Comparison of ENCODE assay signal across 8 cellular contexts in genomic region chr16:53435066-53435688, GRCh38. TPM values are rescaled to one million over a fixed set of nuclear protein-coding genes. Genes with fewer than 3 reads are reported as not detected.
A peak's percentile ranks its signal among the peaks of the same experiment; 100 is the strongest.
DNase-seq lines count a peak whose midpoint lies in the region; ATAC-seq and TF ChIP-seq lines count a peak whose summit lies in the region.

No MANE protein-coding gene starts in this region.

- no peaks in the 10 kb centered on the region for H3K9me2 ChIP-seq in GM23338 (ENCODE audit: insufficient read depth)

- TF ChIP-seq CTCF in GM23338 (conservative IDR thresholded peaks at IDR 0.05; ENCODE audit: low read depth in 2 of 2) (no peak), gastroesophageal sphincter (IDR thresholded peaks at IDR 0.05) (no peak), testis (IDR thresholded peaks at IDR 0.05) (no peak)

- H3K4me1 ChIP-seq in GM23338 (ENCODE audit: insufficient read depth) (peaks cover 11% of the 10 kb centered on the region), gastroesophageal sphincter (peaks cover 0 to 28% (median 0%) of the 10 kb centered on the region in 3 donors), testis (peaks cover 4% of the 10 kb centered on the region)

- H3K36me3 ChIP-seq in GM23338 (ENCODE audit: insufficient read depth) = no peaks in the 10 kb centered on the region
- H3K36me3 ChIP-seq in gastroesophageal sphincter = peaks cover 0 to 7% of the 10 kb centered on the region in 2 donors
- H3K36me3 ChIP-seq in testis (ENCODE audit: low read depth, missing control alignments) = no peaks in the 10 kb centered on the region

- peak; percentile 88 for DNase-seq in ELR (ENCODE audit: low read depth)
- peak; percentile 77 for DNase-seq in GM23338 (ENCODE audit: low spot score)
- DNase-seq in Kasumi-1 (lab: John Stamatoyannopoulos, UW) = peak; percentile 82 to 90
- peak; percentile 65 to 87 for DNase-seq in SHP77 (lab: John Stamatoyannopoulos, UW)
- peak; percentile 60 for DNase-seq in activated naive CD4-positive, alpha-beta T cell treated with Interleukin-2 at 50 U/mL for 16 hours
- peak; percentile 59 for DNase-seq in non-pigmented ciliary epithelial cell (ENCODE audit: low read depth)
- DNase-seq in testis = peak; percentile 94

- intact Hi-C loops in testis (cut with DNase I; ENCODE audit: low total_unique reads) = no loop called here

- H3K27ac Mint-ChIP-seq in GM23338 = peak overlapping the region; percentile 96

- WGBS in gastroesophageal sphincter (ENCODE audit: low coverage in 1 of 2), 2 donors = 0% methylated on average over 6 to 13 of the region's 28 CpGs
- WGBS in testis, 2 donors = 0 to 1% methylated on average over 15 to 28 of the region's 28 CpGs

- no peaks in the 10 kb centered on the region for H3K9me3 ChIP-seq in gastroesophageal sphincter
- H3K9me3 ChIP-seq in testis = no peaks in the 10 kb centered on the region

- peaks cover 11% of the 10 kb centered on the region for H4K20me1 ChIP-seq in GM23338 (replicated peaks; ENCODE audit: insufficient read depth)

- H3K27me3 Mint-ChIP-seq in GM23338 (ENCODE audit: insufficient read depth, low read depth, poor library complexity) = peaks cover 5% of the 10 kb centered on the region

- peaks cover 8% of the 10 kb centered on the region for H3K9me3 Mint-ChIP-seq in GM23338

- peak overlapping the region; percentile 91 for H3K4me2 ChIP-seq in GM23338

- no peaks in the 10 kb centered on the region for H3K27me3 ChIP-seq in GM23338 (ENCODE audit: insufficient read depth)
- no peaks in the 10 kb centered on the region for H3K27me3 ChIP-seq in gastroesophageal sphincter
- no peaks in the 10 kb centered on the region for H3K27me3 ChIP-seq in testis

- peaks cover 7% of the 10 kb centered on the region for H3K36me3 Mint-ChIP-seq in GM23338 (ENCODE audit: low read depth)

- H3K79me2 ChIP-seq in GM23338 (replicated peaks; ENCODE audit: insufficient read depth) = peaks cover 42% of the 10 kb centered on the region

- H3K27ac ChIP-seq in GM23338 (ENCODE audit: low read depth) (peak overlapping the region; percentile 78), gastroesophageal sphincter (peak overlapping the region; percentile 88 to 98 (median 95)), testis (peak overlapping the region; percentile 91 to 95)

- H3F3A ChIP-seq in GM23338 (replicated peaks; ENCODE audit: low read depth) = no peaks in the 10 kb centered on the region

- peak overlapping the region; percentile 92 for H3K4me3 ChIP-seq in GM23338
- H3K4me3 ChIP-seq in gastroesophageal sphincter = peak overlapping the region; percentile 78 to 92
- peak overlapping the region; percentile 96 to 99 for H3K4me3 ChIP-seq in testis

- peak overlapping the region; percentile 94 for H3K4me3 Mint-ChIP-seq in GM23338

- peak; percentile 47 to 60 for TF ChIP-seq POLR2A in gastroesophageal sphincter (IDR thresholded peaks at IDR 0.05)
- no peak for TF ChIP-seq POLR2A in testis (IDR thresholded peaks at IDR 0.05)

- TF ChIP-seq EP300 in gastroesophageal sphincter (IDR thresholded peaks at IDR 0.05) = no peak

- peaks cover 15% of the 10 kb centered on the region for H3K4me1 Mint-ChIP-seq in GM23338

- peak overlapping the region; percentile 100 for H2AFZ ChIP-seq in GM23338

- ATAC-seq in GM23338 (peak; percentile 69), gastroesophageal sphincter (peak; percentile 89)

TF ChIP-seq in GM23338, 12 proteins besides CTCF, POLR2A, EP300 and RAD21 (continues in another document):
- TF ChIP-seq NANOG (IDR thresholded peaks at IDR 0.05; ENCODE audit: borderline replicate concordance) (no peak), CREB1 (CRISPR knock-in tag; IDR thresholded peaks at IDR 0.05; ENCODE audit: low read depth) (no peak), JUNB (IDR thresholded peaks at IDR 0.05; ENCODE audit: unreplicated experiment) (no peak), ZNF462 (CRISPR knock-in tag; IDR thresholded peaks at IDR 0.05) (no peak), POLR2AphosphoS5 (IDR thresholded peaks at IDR 0.05; ENCODE audit: low read depth) (no peak), EZH2phosphoT487 (IDR thresholded peaks at IDR 0.05; ENCODE audit: unreplicated experiment) (no peak), ZNF114 (CRISPR knock-in tag; IDR thresholded peaks at IDR 0.05) (no peak), ETS1 (IDR thresholded peaks at IDR 0.05) (no peak), STAT1 (IDR thresholded peaks at IDR 0.05; ENCODE audit: unreplicated experiment) (no peak), ZNF331 (CRISPR knock-in tag; IDR thresholded peaks at IDR 0.05; ENCODE audit: low read depth) (no peak)

RNA-seq across cellular contexts. Expression of gene RBL2, which starts 0.9 kb away (rescaled TPM):
- total RNA-seq in GM23338 (2014; rRNA removed; shearing (Covaris generic)) = 34.1 and 43.3 TPM in 2 replicates
- polyA plus RNA-seq in GM23338 (2016; fragmentation: Nextera tagmentation; extraction: Ambion mirVana) (9.8 and 15.4 TPM in 2 replicates), testis (ENCODE audit: insufficient read depth, low read depth, low replicate concordance) (117 TPM)
- total RNA-seq in gastroesophageal sphincter (100 to 1,000 TPM in 2 of 4 donors, 10 to 100 TPM in 2; 74.5 to 108 (median 98.7) TPM), testis (100 to 1,000 TPM in 1 of 2 donors, 10 to 100 TPM in 1; 99.1 to 106 TPM)

Comparison
In these comparisons a context has a peak if more than half of its experiments do, and no peak if none do; other contexts are left out.
1. Peak in every context shown above with its lines: DNase-seq, ATAC-seq, H3K4me3 ChIP-seq and H3K27ac ChIP-seq.